10 cellular contexts compared by ENCODE assay signal in the genomic region with DNA sequence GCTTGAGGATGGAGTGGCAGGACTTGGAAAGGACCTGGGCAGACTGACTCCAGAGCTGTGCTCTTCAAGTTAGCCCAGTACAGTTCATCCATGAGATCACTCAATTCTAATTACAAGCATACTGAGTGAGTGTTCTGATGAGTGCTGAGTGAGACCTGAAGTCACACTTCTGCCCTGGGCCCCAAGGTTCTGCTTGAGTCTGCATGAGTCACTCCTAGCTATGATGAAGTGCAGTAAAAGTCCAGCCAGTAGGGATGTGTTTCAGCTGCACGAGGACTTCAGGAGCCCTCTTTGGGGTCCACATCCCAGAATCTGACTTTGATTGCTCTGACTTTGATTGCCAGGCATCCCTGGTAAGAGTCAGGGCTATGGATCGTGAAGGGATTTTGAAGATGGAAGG. TPM values are rescaled to one million over a fixed set of nuclear protein-coding genes. Genes with fewer than 3 reads are reported as not detected.
DNase-seq lines count a peak whose midpoint lies in the region; ATAC-seq and TF ChIP-seq lines count a peak whose summit lies in the region.
"Had no signal": no experiment of that assay in that cellular context is flagged by ENCODE, and none has a peak within 500 bp of the region (broad histone marks: within the 10 kb centered on the region; RNA-seq: fewer than 3 reads in every experiment).

No MANE protein-coding gene starts in this region.

- in situ Hi-C loops in GM13976 (cut with MboI; ENCODE audit: low sequenced_read_pairs, unreplicated experiment): no loop called here

- no peaks in the 10 kb centered on the region for H3K36me3 ChIP-seq in fibroblast of lung (ENCODE audit: control insufficient read depth, insufficient read depth, low read length)

- H3K9me3 ChIP-seq in fibroblast of lung (ENCODE audit: control insufficient read depth, insufficient read depth, low read depth, low read length): no peaks in the 10 kb centered on the region

- peak; percentile 37 for DNase-seq in DMS53 (lab: John Stamatoyannopoulos, UW)
- no peak for DNase-seq in DMS53 treated with DMSO at 0.1 percent for 48 hours (lab: John Stamatoyannopoulos, UW; ENCODE audit: unreplicated experiment)
- peak; percentile 92 for DNase-seq in RKO (ENCODE audit: low spot score)
- peak; percentile 58 to 77 for DNase-seq in fibroblast of lung (ENCODE audit: low read depth in 2 of 2)
- DNase-seq in stimulated activated CD4-positive, alpha-beta T cell treated with anti-CD3 and anti-CD28 coated beads, Interleukin-1b, Interleukin-23, amount 100 ng/mL, for 48 hours: peak; percentile 81
- DNase-seq in GM13976 (ENCODE audit: low spot score): no peak
- DNase-seq: NCI-H1105 had no signal

- no peak overlapping the region for H2AFZ ChIP-seq in fibroblast of lung (ENCODE audit: low read length)

- peak overlapping the region; percentile 55 for H3K4me2 ChIP-seq in fibroblast of lung (ENCODE audit: extremely low read depth, insufficient read depth, low read length)

- peaks cover 41% of the 10 kb centered on the region for H3K4me1 ChIP-seq in fibroblast of lung (ENCODE audit: control insufficient read depth, extremely low read depth, insufficient read depth, low read length)

- H3K4me3 ChIP-seq in fibroblast of lung (replicated peaks in 1 of 4; ENCODE audit: control extremely low read depth in 1 of 4, insufficient read depth in 1 of 4, low read depth in 3 of 4, low read length in 4 of 4): no peak overlapping the region

- no peaks in the 10 kb centered on the region for H4K20me1 ChIP-seq in fibroblast of lung (ENCODE audit: control insufficient read depth, extremely low read depth, insufficient read depth, low read length)

- no peak overlapping the region for H3K9ac ChIP-seq in fibroblast of lung (ENCODE audit: insufficient read depth, low read length)

- H3K27ac ChIP-seq in fibroblast of lung (ENCODE audit: insufficient read depth, low read length): no peak overlapping the region
- H3K27ac ChIP-seq: 22Rv1 had no signal

- no peaks in the 10 kb centered on the region for H3K27me3 ChIP-seq in fibroblast of lung (ENCODE audit: control insufficient read depth, insufficient read depth, low read length)

- ATAC-seq in GM18520 (IDR thresholded peaks at IDR 0.05; ENCODE audit: unreplicated experiment) (no peak), HG02610 (IDR thresholded peaks at IDR 0.05; ENCODE audit: unreplicated experiment) (no peak)

- H3K79me2 ChIP-seq in fibroblast of lung (ENCODE audit: control insufficient read depth, insufficient read depth, low read length): no peaks in the 10 kb centered on the region

- no peak for TF ChIP-seq CTCF in fibroblast of lung (conservative IDR thresholded peaks at IDR 0.05 in 1 of 2, IDR thresholded peaks at IDR 0.05 in 1 of 2; ENCODE audit: low read depth in 1 of 2, low read length in 2 of 2)
- TF ChIP-seq CTCF in GM13976 (IDR thresholded peaks at IDR 0.05; ENCODE audit: borderline replicate concordance, control extremely low read depth, extremely low read depth, insufficient read depth, missing control alignments): no peak

RNA-seq across cellular contexts. Expression of gene PLEKHA6, which starts 35.8 kb away (rescaled TPM):
- 1.5 and 3.8 TPM in 2 replicates for total RNA-seq in fibroblast of lung
- polyA plus RNA-seq in fibroblast of lung: 1.6 and 4.3 TPM in 2 replicates
- 2.8 and 6.7 TPM in 2 replicates for polyA plus RNA-seq in fibroblast of lung (2012)
- polyA minus RNA-seq in fibroblast of lung (ENCODE audit: low replicate concordance): 4.9 and 14.1 TPM in 2 replicates

Comparison
In these comparisons a context has a peak if more than half of its experiments do, and no peak if none do; other contexts are left out.
1. DNase-seq: peak in DMS53 (single experiment), RKO (single experiment), fibroblast of lung (2 of 2) and stimulated activated CD4-positive, alpha-beta T cell treated with anti-CD3 and anti-CD28 coated beads, Interleukin-1b, Interleukin-23, amount 100 ng/mL, for 48 hours (single experiment); none in DMS53 treated with DMSO at 0.1 percent for 48 hours (single experiment) and GM13976 (single experiment).